10 cellular contexts compared by ENCODE assay signal in genomic region chr12:2358986-2359658, GRCh38.
DNase-seq lines count a peak whose midpoint lies in the region; ATAC-seq and TF ChIP-seq lines count a peak whose summit lies in the region.
"Had no signal": no experiment of that assay in that cellular context is flagged by ENCODE, and none has a peak within 500 bp of the region (broad histone marks: within the 10 kb centered on the region; RNA-seq: fewer than 3 reads in every experiment).

No MANE protein-coding gene starts in this region.

- H3K9me3 ChIP-seq in transverse colon: no peaks in the 10 kb centered on the region

- peaks cover 14% of the 10 kb centered on the region for H3K27me3 Mint-ChIP-seq in activated CD4-positive, alpha-beta T cell treated with anti-CD3 and anti-CD28 coated beads, Interleukin-2, amount 10 ng/mL, durations not matched to agents 24 days and 14 days
- H3K27me3 Mint-ChIP-seq in activated T-helper 1 cell treated with anti-CD3 and anti-CD28 coated beads, Interleukin-12 subunit alpha, Interleukin-12 subunit beta, Interleukin-2, Interleukin-4 antibody, amounts not matched to agents 30 ng/mL and 10 ng/mL and 1 ng/mL, durations not matched to agents 14 hours and 24 hours and 36 hours (ENCODE audit: insufficient read depth): peaks cover 7% of the 10 kb centered on the region
- peaks cover 3 to 8% (median 7%) of the 10 kb centered on the region in 3 donors for H3K27me3 Mint-ChIP-seq in immature natural killer cell (ENCODE audit: low read depth in 3 of 3)

- intact Hi-C loops in activated CD4-positive, alpha-beta T cell treated with anti-CD3 and anti-CD28 coated beads, Interleukin-2, amount 10 ng/mL, durations not matched to agents 24 days and 14 days (cut with micrococcal nuclease): loop anchor here (1.0 to 10.0 kb wide), 2 partner anchors 28 to 226 kb away; no protein-coding TSS in a partner anchor
- intact Hi-C loops in activated T-helper 1 cell treated with anti-CD3 and anti-CD28 coated beads, Interleukin-12 subunit alpha, Interleukin-12 subunit beta, Interleukin-2, Interleukin-4 antibody, amounts not matched to agents 30 ng/mL and 10 ng/mL and 1 ng/mL, durations not matched to agents 14 hours and 24 hours and 36 hours (cut with micrococcal nuclease): loop anchor here (1.0 kb wide), 3 partner anchors 19 to 224 kb away; no protein-coding TSS in a partner anchor
- intact Hi-C loops in transverse colon (cut with DNase I; ENCODE audit: low total_unique reads): no loop called here

- no peaks in the 10 kb centered on the region for H3K9me3 Mint-ChIP-seq in activated CD4-positive, alpha-beta T cell treated with anti-CD3 and anti-CD28 coated beads, Interleukin-2, amount 10 ng/mL, durations not matched to agents 24 days and 14 days
- H3K9me3 Mint-ChIP-seq in activated T-helper 1 cell treated with anti-CD3 and anti-CD28 coated beads, Interleukin-12 subunit alpha, Interleukin-12 subunit beta, Interleukin-2, Interleukin-4 antibody, amounts not matched to agents 30 ng/mL and 10 ng/mL and 1 ng/mL, durations not matched to agents 14 hours and 24 hours and 36 hours: no peaks in the 10 kb centered on the region
- H3K9me3 Mint-ChIP-seq in immature natural killer cell: peaks cover 0 to 1% (median 0%) of the 10 kb centered on the region in 6 donors

- in situ Hi-C loops in transverse colon (cut with MboI; ENCODE audit: low pct_ligation_motif_present in 1 of 4, low pct_unique_long_range_greater_than_20kb in 1 of 4, low sequenced_read_pairs in 3 of 4): no loop called here

- no peak for DNase-seq in activated CD4-positive, alpha-beta T cell treated with anti-CD3 and anti-CD28 coated beads, Interleukin-2, amount 10 ng/mL, durations not matched to agents 24 days and 14 days
- no peak for DNase-seq in activated CD4-positive, alpha-beta T cell treated with anti-CD3 and anti-CD28 coated beads, Interleukin-2, amount 50 U/mL, for 1 hour
- no peak for DNase-seq in activated T-helper 1 cell treated with anti-CD3 and anti-CD28 coated beads, Interleukin-12 subunit alpha, Interleukin-12 subunit beta, Interleukin-2, Interleukin-4 antibody, amounts not matched to agents 30 ng/mL and 10 ng/mL and 1 ng/mL, durations not matched to agents 14 hours and 24 hours and 36 hours (ENCODE audit: low spot score)
- DNase-seq in immature natural killer cell: no peak
- no peak for DNase-seq in transverse colon
- DNase-seq in NCI-H1105 (lab: John Stamatoyannopoulos, UW): no peak
- no peak for DNase-seq in KG1 (lab: John Stamatoyannopoulos, UW)
- DNase-seq: posterior cingulate gyrus had no signal

- 62 to 70% methylated on average over 8 of the region's 8 CpGs for WGBS in transverse colon (ENCODE audit: low coverage in 1 of 2), 2 donors

- H3K4me3 ChIP-seq in transverse colon: no peak overlapping the region

- H3K4me3 Mint-ChIP-seq in activated CD4-positive, alpha-beta T cell treated with anti-CD3 and anti-CD28 coated beads, Interleukin-2, amount 10 ng/mL, durations not matched to agents 24 days and 14 days: peak overlapping the region; percentile 71
- H3K4me3 Mint-ChIP-seq in activated T-helper 1 cell treated with anti-CD3 and anti-CD28 coated beads, Interleukin-12 subunit alpha, Interleukin-12 subunit beta, Interleukin-2, Interleukin-4 antibody, amounts not matched to agents 30 ng/mL and 10 ng/mL and 1 ng/mL, durations not matched to agents 14 hours and 24 hours and 36 hours: peak overlapping the region; percentile 12
- H3K4me3 Mint-ChIP-seq in immature natural killer cell: peak overlapping the region in 3 of 5 donors; percentile 11 to 51 (median 31)

- peak overlapping the region; percentile 6 for H3K27ac Mint-ChIP-seq in activated CD4-positive, alpha-beta T cell treated with anti-CD3 and anti-CD28 coated beads, Interleukin-2, amount 10 ng/mL, durations not matched to agents 24 days and 14 days
- H3K27ac Mint-ChIP-seq in activated T-helper 1 cell treated with anti-CD3 and anti-CD28 coated beads, Interleukin-12 subunit alpha, Interleukin-12 subunit beta, Interleukin-2, Interleukin-4 antibody, amounts not matched to agents 30 ng/mL and 10 ng/mL and 1 ng/mL, durations not matched to agents 14 hours and 24 hours and 36 hours: peak overlapping the region; percentile 49
- H3K27ac Mint-ChIP-seq in immature natural killer cell: peak overlapping the region in 2 of 6 donors; percentile 9 to 23

- peak overlapping the region; percentile 41 to 70 (median 66) for H3K27ac ChIP-seq in transverse colon
- H3K27ac ChIP-seq: VCaP had no signal

- H3K36me3 ChIP-seq in transverse colon: no peaks in the 10 kb centered on the region

- TF ChIP-seq POLR2A in transverse colon (IDR thresholded peaks at IDR 0.05): no peak

- ATAC-seq in HG02970 (IDR thresholded peaks at IDR 0.05; ENCODE audit: low FRiP score, unreplicated experiment): no peak

- no peaks in the 10 kb centered on the region for H3K36me3 Mint-ChIP-seq in activated CD4-positive, alpha-beta T cell treated with anti-CD3 and anti-CD28 coated beads, Interleukin-2, amount 10 ng/mL, durations not matched to agents 24 days and 14 days (ENCODE audit: low read depth)
- no peaks in the 10 kb centered on the region for H3K36me3 Mint-ChIP-seq in activated T-helper 1 cell treated with anti-CD3 and anti-CD28 coated beads, Interleukin-12 subunit alpha, Interleukin-12 subunit beta, Interleukin-2, Interleukin-4 antibody, amounts not matched to agents 30 ng/mL and 10 ng/mL and 1 ng/mL, durations not matched to agents 14 hours and 24 hours and 36 hours (ENCODE audit: low read depth)
- no peaks in the 10 kb centered on the region for H3K36me3 Mint-ChIP-seq in immature natural killer cell

- no peaks in the 10 kb centered on the region for H3K27me3 ChIP-seq in transverse colon

- H3K4me1 Mint-ChIP-seq in activated CD4-positive, alpha-beta T cell treated with anti-CD3 and anti-CD28 coated beads, Interleukin-2, amount 10 ng/mL, durations not matched to agents 24 days and 14 days: peaks cover 38% of the 10 kb centered on the region
- peaks cover 53% of the 10 kb centered on the region for H3K4me1 Mint-ChIP-seq in activated T-helper 1 cell treated with anti-CD3 and anti-CD28 coated beads, Interleukin-12 subunit alpha, Interleukin-12 subunit beta, Interleukin-2, Interleukin-4 antibody, amounts not matched to agents 30 ng/mL and 10 ng/mL and 1 ng/mL, durations not matched to agents 14 hours and 24 hours and 36 hours (ENCODE audit: low read depth)
- H3K4me1 Mint-ChIP-seq in immature natural killer cell: peaks cover 13 to 26% of the 10 kb centered on the region in 2 donors

- TF ChIP-seq CTCF in transverse colon (IDR thresholded peaks at IDR 0.05): no peak

- TF ChIP-seq EP300 in transverse colon (IDR thresholded peaks at IDR 0.05; ENCODE audit: low read depth): no peak

- peaks cover 7 to 24% (median 17%) of the 10 kb centered on the region in 4 donors for H3K4me1 ChIP-seq in transverse colon

Comparison
In these comparisons a context has a peak if more than half of its experiments do, and no peak if none do; other contexts are left out.
1. H3K4me3 Mint-ChIP-seq: peak in every context shown above with its lines; median percentile 71 in activated CD4-positive, alpha-beta T cell treated with anti-CD3 and anti-CD28 coated beads, Interleukin-2, amount 10 ng/mL, durations not matched to agents 24 days and 14 days; 31 in immature natural killer cell; 12 in activated T-helper 1 cell treated with anti-CD3 and anti-CD28 coated beads, Interleukin-12 subunit alpha, Interleukin-12 subunit beta, Interleukin-2, Interleukin-4 antibody, amounts not matched to agents 30 ng/mL and 10 ng/mL and 1 ng/mL, durations not matched to agents 14 hours and 24 hours and 36 hours.